ENCODE assay signal across 8 cellular contexts in genomic region chr18:32470713-32471633, GRCh38. TPM values are rescaled to one million over a fixed set of nuclear protein-coding genes. Genes with fewer than 3 reads are reported as not detected.
A peak's percentile ranks its signal among the peaks of the same experiment; 100 is the strongest.
DNase-seq lines count a peak whose midpoint lies in the region; ATAC-seq, FAIRE-seq and TF ChIP-seq lines count a peak whose summit lies in the region.

Gene GAREM1, minus strand, starts transcription at chr18:32470882. Its CDS starts 454 bp downstream, at chr18:32470428.

- no peak for FAIRE-seq in kidney (lab: Jason Lieb, UNC)

- TF ChIP-seq CTCF in AG09319 (IDR thresholded peaks at IDR 0.05; ENCODE audit: low read depth, low read length): peak; percentile 61
- TF ChIP-seq CTCF in kidney (IDR thresholded peaks at IDR 0.05; ENCODE audit: borderline replicate concordance, extremely low read depth, insufficient read depth): peak; percentile 79

- no peaks in the 10 kb centered on the region for H3K9me3 ChIP-seq in kidney (ENCODE audit: control insufficient read depth in 1 of 2, low read length in 2 of 2)

- H3K9ac ChIP-seq in kidney (ENCODE audit: low read length in 2 of 2): peak within 1 kb of the TSS; percentile 82 to 97

- peak; percentile 96 for DNase-seq in AG09319 (ENCODE audit: extremely low read depth, low read depth)
- peak; percentile 95 for DNase-seq in NCI-H345 (lab: John Stamatoyannopoulos, UW)
- DNase-seq in activated CD4-positive, CD25-positive, alpha-beta regulatory T cell treated with anti-CD3 and anti-CD28 coated beads, Interleukin-2, amount 50 U/mL, for 72 hours: peak; percentile 65
- peak; percentile 61 to 77 for DNase-seq in cerebellar nuclear complex (lab: John Stamatoyannopoulos, UW)
- peak; percentile 99 for DNase-seq in kidney
- peak; percentile 86 for DNase-seq in stimulated activated CD4-positive, alpha-beta T cell treated with anti-CD3 and anti-CD28 coated beads, Interleukin-15, amount 100 ng/mL, for 24 hours

- ATAC-seq in GM19025 (IDR thresholded peaks at IDR 0.05; ENCODE audit: low read depth, unreplicated experiment): peak; percentile 97
- ATAC-seq in HG03280 (IDR thresholded peaks at IDR 0.05; ENCODE audit: unreplicated experiment): peak; percentile 97

- peaks cover 0 to 8% of the 10 kb centered on the region in 2 donors for H3K4me1 ChIP-seq in kidney (ENCODE audit: control insufficient read depth in 1 of 2, insufficient read depth in 1 of 2, low read depth in 1 of 2, low read length in 2 of 2)

- intact Hi-C loops in kidney (cut with DNase I): loop anchor here (10.0 kb wide), 1 partner anchor 206 kb away; no protein-coding TSS in a partner anchor

- H3K36me3 ChIP-seq in kidney (ENCODE audit: control insufficient read depth in 1 of 2, insufficient read depth in 2 of 2, low read length in 2 of 2): no peaks in the 10 kb centered on the region

- peak within 1 kb of the TSS; percentile 79 to 82 for H3K27ac ChIP-seq in kidney (ENCODE audit: low read depth in 2 of 2, low read length in 2 of 2)

- peak within 1 kb of the TSS; percentile 87 to 93 for H3K4me3 ChIP-seq in kidney (ENCODE audit: low read length in 2 of 2)

RNA-seq across cellular contexts. Expression of gene GAREM1, which starts in this region (rescaled TPM):
- 47.0 TPM for total RNA-seq in kidney
- polyA plus RNA-seq in kidney (ENCODE audit: insufficient read depth, low read depth, low replicate concordance): 7.0 TPM

Comparison
In these comparisons a context has a peak if more than half of its experiments do, and no peak if none do; other contexts are left out.
1. Peak in every context shown above with its lines: DNase-seq, ATAC-seq, H3K4me3 ChIP-seq and H3K27ac ChIP-seq.